23 cellular contexts compared by ENCODE assay signal in the genomic region with DNA sequence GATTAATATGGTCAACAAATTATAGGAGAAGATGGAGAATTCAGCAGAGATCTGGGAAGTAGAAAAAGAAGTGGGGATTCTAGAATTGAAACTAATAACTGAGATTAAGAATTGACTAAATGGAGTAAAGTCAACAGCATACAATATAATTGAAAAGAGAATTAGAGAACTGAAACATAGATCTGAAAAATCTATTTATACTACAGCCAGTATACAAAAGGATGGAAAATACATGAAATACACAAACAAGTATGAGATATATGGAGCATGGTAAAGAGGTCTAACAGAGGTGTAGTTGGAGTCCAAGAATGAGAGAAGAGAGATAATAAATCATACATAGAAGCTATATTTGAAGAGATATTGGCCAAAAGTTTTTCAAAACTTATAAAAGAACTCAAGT.
DNase-seq lines count a peak whose midpoint lies in the region; ATAC-seq, FAIRE-seq and TF ChIP-seq lines count a peak whose summit lies in the region.
"Had no signal": no experiment of that assay in that cellular context is flagged by ENCODE, and none has a peak within 500 bp of the region (broad histone marks: within the 10 kb centered on the region; RNA-seq: fewer than 3 reads in every experiment).

No MANE protein-coding gene starts in this region.

- no peak overlapping the region for H4K5ac ChIP-seq in H9 (ENCODE audit: insufficient read length, low read depth, low read length)

- no peak for TF ChIP-seq POLR2A in GM12892 (IDR thresholded peaks at IDR 0.05; ENCODE audit: low read depth, low read length)
- no peak for TF ChIP-seq POLR2A in Peyer's patch (IDR thresholded peaks at IDR 0.05)

- H3K27ac ChIP-seq in H9 (ENCODE audit: insufficient read length, low read depth, low read length) (no peak overlapping the region), Peyer's patch (no peak overlapping the region)
- H3K27ac ChIP-seq: 22Rv1, HL-60, SJCRH30 had no signal

- H2BK12ac ChIP-seq in H9 (ENCODE audit: insufficient read length, low read depth, low read length): no peak overlapping the region

- no peaks in the 10 kb centered on the region for H3K79me1 ChIP-seq in H9 (ENCODE audit: insufficient read depth, low read depth, low read length, poor library complexity, severe bottlenecking)

- no peaks in the 10 kb centered on the region for H3K36me3 ChIP-seq in Peyer's patch
- H3K36me3 ChIP-seq: HAP-1, SJCRH30 had no signal

- H2BK5ac ChIP-seq in H9 (ENCODE audit: insufficient read length, low read length): no peak overlapping the region

- H3K56ac ChIP-seq in H9 (ENCODE audit: insufficient read length, low read depth, low read length): no peak overlapping the region

- H4K8ac ChIP-seq in H9 (replicated peaks; ENCODE audit: insufficient read length, low read depth, low read length): no peak overlapping the region

- H3K23ac ChIP-seq in H9 (ENCODE audit: insufficient read length, low read depth, low read length): no peak overlapping the region

- H3K9ac ChIP-seq in H9 (ENCODE audit: extremely low read depth, insufficient read length, low read length): no peak overlapping the region

- peak; percentile 19 for DNase-seq in GM10248 (ENCODE audit: extremely low spot score)
- DNase-seq in activated CD4-positive, alpha-beta T cell treated with anti-CD3 and anti-CD28 coated beads, Interleukin-2, amount 10 ng/mL, durations not matched to agents 24 days and 14 days: no peak
- DNase-seq in GM12892 (ENCODE audit: insufficient read length): no peak
- DNase-seq in H9: no peak
- DNase-seq in Peyer's patch: no peak
- DNase-seq: Caco-2; CD4-positive, CD25-positive, alpha-beta regulatory T cell; DMS153; Kasumi-1; NCI-H1105; NCI-H1694; NCI-H69; SJCRH30; T-helper 17 cell had no signal

- intact Hi-C loops in activated CD4-positive, alpha-beta T cell treated with anti-CD3 and anti-CD28 coated beads, Interleukin-2, amount 10 ng/mL, durations not matched to agents 24 days and 14 days (cut with micrococcal nuclease): no loop called here

- H3K9me3 Mint-ChIP-seq in activated CD4-positive, alpha-beta T cell treated with anti-CD3 and anti-CD28 coated beads, Interleukin-2, amount 10 ng/mL, durations not matched to agents 24 days and 14 days: no peaks in the 10 kb centered on the region
- peaks cover 0 to 12% of the 10 kb centered on the region in 2 experiments; a peak in 4 of 5 replicates for H3K9me3 Mint-ChIP-seq in H9

- ATAC-seq in GM19351 (IDR thresholded peaks at IDR 0.05; ENCODE audit: unreplicated experiment) (peak; percentile 77), GM21529 (IDR thresholded peaks at IDR 0.05; ENCODE audit: unreplicated experiment) (peak; percentile 74), HG03457 (IDR thresholded peaks at IDR 0.05; ENCODE audit: unreplicated experiment) (peak; percentile 46)
- ATAC-seq: T-helper 17 cell had no signal

- no peak overlapping the region for H2AK5ac ChIP-seq in H9 (ENCODE audit: insufficient read length, low read length)

- H3K23me2 ChIP-seq in H9 (ENCODE audit: insufficient read length, low read depth, low read length, poor library complexity, severe bottlenecking): no peaks in the 10 kb centered on the region

- H2BK120ac ChIP-seq in H9 (ENCODE audit: low read depth, low read length, poor library complexity, severe bottlenecking): no peak overlapping the region

- no peak for FAIRE-seq in GM12892 (lab: Jason Lieb, UNC)
- FAIRE-seq: HTR-8/SVneo had no signal

- H2BK15ac ChIP-seq in H9 (ENCODE audit: low read depth, low read length): no peak overlapping the region

- H3T11ph ChIP-seq in H9 (ENCODE audit: low read length): no peak overlapping the region

- H3K27me3 ChIP-seq in H9 (ENCODE audit: insufficient read depth, low read length): no peaks in the 10 kb centered on the region
- H3K27me3 ChIP-seq in Peyer's patch: no peaks in the 10 kb centered on the region
- H3K27me3 ChIP-seq: SJCRH30 had no signal

- POLR2A ChIA-PET in GM10248 (lab: Yijun Ruan, JAX): no interaction called here

- no peaks in the 10 kb centered on the region for H3K79me2 ChIP-seq in H9 (ENCODE audit: insufficient read depth, low read length)

- H3K4me3 Mint-ChIP-seq in activated CD4-positive, alpha-beta T cell treated with anti-CD3 and anti-CD28 coated beads, Interleukin-2, amount 10 ng/mL, durations not matched to agents 24 days and 14 days: no peak overlapping the region
- no peak overlapping the region for H3K4me3 Mint-ChIP-seq in H9
- H3K4me3 Mint-ChIP-seq: B cell; CD4-positive, CD25-positive, alpha-beta regulatory T cell; IgD-negative memory B cell; T-helper 17 cell had no signal

- H3K4me1 Mint-ChIP-seq in activated CD4-positive, alpha-beta T cell treated with anti-CD3 and anti-CD28 coated beads, Interleukin-2, amount 10 ng/mL, durations not matched to agents 24 days and 14 days: no peaks in the 10 kb centered on the region
- peaks cover 2 to 4% of the 10 kb centered on the region in 2 experiments; a peak in 1 of 4 replicates for H3K4me1 Mint-ChIP-seq in H9
- H3K4me1 Mint-ChIP-seq: B cell; CD4-positive, CD25-positive, alpha-beta regulatory T cell; T-helper 17 cell had no signal

- no peak overlapping the region for H3K4ac ChIP-seq in H9 (ENCODE audit: low read depth, low read length)

- H4K91ac ChIP-seq in H9 (ENCODE audit: insufficient read length, low read depth, low read length): no peak overlapping the region

- no peak overlapping the region for H3K14ac ChIP-seq in H9 (ENCODE audit: insufficient read depth, low read length)

- no peaks in the 10 kb centered on the region for H3K36me3 Mint-ChIP-seq in activated CD4-positive, alpha-beta T cell treated with anti-CD3 and anti-CD28 coated beads, Interleukin-2, amount 10 ng/mL, durations not matched to agents 24 days and 14 days (ENCODE audit: low read depth)
- peaks cover 0 to 14% (median 2%) of the 10 kb centered on the region in 3 experiments; a peak in 5 of 7 replicates for H3K36me3 Mint-ChIP-seq in H9 (ENCODE audit: insufficient read depth in 1 of 3, low read depth in 3 of 3)
- H3K36me3 Mint-ChIP-seq: CD4-positive, CD25-positive, alpha-beta regulatory T cell; IgD-negative memory B cell had no signal

- no peak overlapping the region for H3K18ac ChIP-seq in H9 (ENCODE audit: insufficient read length, low read depth, low read length)

- TF ChIP-seq CTCF in GM10248 (IDR thresholded peaks at IDR 0.05; ENCODE audit: control extremely low read depth, extremely low read depth, low read depth, missing control alignments) (no peak), H9 (conservative IDR thresholded peaks at IDR 0.05) (no peak), Peyer's patch (IDR thresholded peaks at IDR 0.05) (no peak)

- no peak overlapping the region for H3K27ac Mint-ChIP-seq in activated CD4-positive, alpha-beta T cell treated with anti-CD3 and anti-CD28 coated beads, Interleukin-2, amount 10 ng/mL, durations not matched to agents 24 days and 14 days
- H3K27ac Mint-ChIP-seq in H9: no peak overlapping the region
- H3K27ac Mint-ChIP-seq: B cell; CD4-positive, CD25-positive, alpha-beta regulatory T cell; IgD-negative memory B cell; T-helper 17 cell had no signal

- no peak overlapping the region for H2BK20ac ChIP-seq in H9 (ENCODE audit: low read depth, low read length, poor library complexity, severe bottlenecking)

- no peaks in the 10 kb centered on the region for H3K9me3 ChIP-seq in H9 (ENCODE audit: control insufficient read depth, low read depth, low read length)
- H3K9me3 ChIP-seq in Peyer's patch: no peaks in the 10 kb centered on the region
- H3K9me3 ChIP-seq: Caco-2, HAP-1 had no signal

- H3K4me1 ChIP-seq in H9 (ENCODE audit: insufficient read depth, low read length) (no peaks in the 10 kb centered on the region; the same call in 1 of the 2 replicates), Peyer's patch (no peaks in the 10 kb centered on the region)
- H3K4me1 ChIP-seq: Caco-2, HAP-1, SJCRH30 had no signal

- H2AFZ ChIP-seq in H9 (ENCODE audit: low read length): no peak overlapping the region

- CTCF ChIA-PET in GM10248 (lab: Yijun Ruan, JAX): interaction anchor here (1.3 to 2.3 kb wide), 3 partner anchors 11 to 167 kb away, joined by 4 to 7 read pairs (median 5); no protein-coding TSS in a partner anchor

- H3K4me3 ChIP-seq in Peyer's patch: no peak overlapping the region
- H3K4me3 ChIP-seq: HAP-1, SJCRH30 had no signal

- no peaks in the 10 kb centered on the region for H3K27me3 Mint-ChIP-seq in activated CD4-positive, alpha-beta T cell treated with anti-CD3 and anti-CD28 coated beads, Interleukin-2, amount 10 ng/mL, durations not matched to agents 24 days and 14 days
- no peaks in the 10 kb centered on the region; the same call in 1 of the 2 replicates for H3K27me3 Mint-ChIP-seq in H9 (ENCODE audit: low read depth)
- H3K27me3 Mint-ChIP-seq: B cell, IgD-negative memory B cell, T-helper 17 cell had no signal

- H3K4me2 ChIP-seq in H9 (ENCODE audit: insufficient read depth, insufficient read length, low read length): no peak overlapping the region

- no peaks in the 10 kb centered on the region for H4K20me1 ChIP-seq in H9 (ENCODE audit: control insufficient read depth, insufficient read depth, insufficient read length)
